In the genomic region with DNA sequence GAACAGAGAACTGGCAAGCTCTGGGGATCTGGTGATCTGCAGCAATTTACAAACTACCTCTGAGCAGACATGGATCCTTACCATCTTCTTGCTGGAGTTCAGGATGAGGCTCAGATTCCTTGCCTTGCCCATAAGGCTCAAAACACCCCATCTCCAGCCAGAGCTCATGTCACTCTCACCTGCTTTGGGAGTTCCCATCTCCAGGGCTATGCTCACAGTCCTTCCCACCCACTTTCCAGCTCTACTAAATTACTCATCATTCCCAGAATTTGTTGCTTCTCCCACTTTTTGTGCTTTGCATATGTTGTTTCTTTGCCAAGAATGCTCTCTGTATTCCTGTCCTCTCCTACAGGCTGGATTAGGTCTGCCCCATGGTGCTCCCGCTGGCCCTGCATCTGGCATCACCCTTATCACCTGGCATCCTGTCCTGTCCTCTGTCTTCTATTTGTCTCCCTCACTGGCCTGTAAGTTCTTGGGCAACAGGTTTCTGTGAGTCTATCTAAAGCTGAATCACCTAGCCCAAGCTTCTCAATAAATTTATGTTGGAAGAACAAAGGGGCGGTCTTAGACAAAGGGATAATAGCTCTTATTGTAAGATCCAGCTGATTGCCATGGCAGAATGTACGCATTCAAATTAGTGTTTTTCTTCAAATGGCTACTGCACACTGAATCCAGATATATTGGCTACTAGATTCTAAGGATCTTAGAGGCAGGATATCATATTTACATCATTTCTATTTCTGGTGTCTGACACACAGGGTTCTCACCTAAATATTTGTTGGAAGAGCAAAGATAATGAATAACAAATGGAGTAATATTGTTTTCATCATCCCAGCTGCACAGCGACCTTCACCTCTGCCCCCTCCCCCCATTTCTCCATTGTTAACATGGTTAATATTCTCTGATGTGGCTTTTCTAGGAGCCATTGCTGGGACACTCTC, we compare ENCODE assay signal across 21 cellular contexts.
"Had no signal": no experiment of that assay in that cellular context is flagged by ENCODE, and none has a peak within 500 bp of the region (broad histone marks: within the 10 kb centered on the region; RNA-seq: fewer than 3 reads in every experiment).

No MANE protein-coding gene starts in this region.

- H3K36me3 Mint-ChIP-seq: activated naive CD8-positive, alpha-beta T cell treated with anti-CD3 and anti-CD28 coated beads for 36 hours; natural killer cell had no signal

- H3K27ac Mint-ChIP-seq: activated naive CD8-positive, alpha-beta T cell treated with anti-CD3 and anti-CD28 coated beads for 36 hours; activated T-helper 1 cell treated with anti-CD3 and anti-CD28 coated beads, Interleukin-12 subunit alpha, Interleukin-12 subunit beta, Interleukin-2, Interleukin-4 antibody, amounts not matched to agents 30 ng/mL and 10 ng/mL and 1 ng/mL, durations not matched to agents 14 hours and 24 hours and 36 hours; natural killer cell had no signal

- H3K79me2 ChIP-seq: hepatocyte had no signal

- H3K9me3 Mint-ChIP-seq: activated naive CD8-positive, alpha-beta T cell treated with anti-CD3 and anti-CD28 coated beads for 36 hours; activated T-helper 1 cell treated with anti-CD3 and anti-CD28 coated beads, Interleukin-12 subunit alpha, Interleukin-12 subunit beta, Interleukin-2, Interleukin-4 antibody, amounts not matched to agents 30 ng/mL and 10 ng/mL and 1 ng/mL, durations not matched to agents 14 hours and 24 hours and 36 hours; natural killer cell had no signal

- H3K9me3 ChIP-seq: body of pancreas, colonic mucosa, left lung, prostate gland, right lobe of liver, upper lobe of left lung had no signal

- H3K4me3 Mint-ChIP-seq: activated naive CD8-positive, alpha-beta T cell treated with anti-CD3 and anti-CD28 coated beads for 36 hours; activated T-helper 1 cell treated with anti-CD3 and anti-CD28 coated beads, Interleukin-12 subunit alpha, Interleukin-12 subunit beta, Interleukin-2, Interleukin-4 antibody, amounts not matched to agents 30 ng/mL and 10 ng/mL and 1 ng/mL, durations not matched to agents 14 hours and 24 hours and 36 hours; natural killer cell had no signal

- H2AFZ ChIP-seq: hepatocyte had no signal

- H3K4me1 ChIP-seq: body of pancreas, colonic mucosa, left lung, right lobe of liver, upper lobe of left lung had no signal

- H3K27me3 ChIP-seq: body of pancreas, colonic mucosa, hepatocyte, left lung, right lobe of liver, upper lobe of left lung had no signal

- H3K4me1 Mint-ChIP-seq: activated naive CD8-positive, alpha-beta T cell treated with anti-CD3 and anti-CD28 coated beads for 36 hours; natural killer cell had no signal

- H3K4me3 ChIP-seq: body of pancreas, colonic mucosa, hepatocyte, left lung, prostate gland, right lobe of liver, smooth muscle cell, upper lobe of left lung had no signal

- ATAC-seq: activated CD4-positive, CD25-positive, alpha-beta regulatory T cell treated with anti-CD3 and anti-CD28 coated beads, Interleukin-2, amount 50 U/mL, for 24 hours; body of pancreas; esophagus mucosa; left lung; natural killer cell; right lobe of liver; stimulated activated naive CD8-positive, alpha-beta T cell treated with anti-CD3 and anti-CD28 coated beads, Interleukin-15, Interleukin-2, amounts not matched to agents 100 U/mL and 50 U/mL, for 24 hours had no signal

- H3K27ac ChIP-seq: body of pancreas, colonic mucosa, hepatocyte, left lung, prostate gland, right lobe of liver, upper lobe of left lung had no signal

- DNase-seq: activated CD4-positive, alpha-beta T cell treated with anti-CD3 and anti-CD28 coated beads, Interleukin-2, amount 50 U/mL, for 1 hour; activated naive CD8-positive, alpha-beta T cell treated with anti-CD3 and anti-CD28 coated beads for 36 hours; amygdala; body of pancreas; central memory CD4-positive, alpha-beta T cell; colonic mucosa; left lung; mesenchymal stem cell; natural killer cell; occipital lobe; right lobe of liver; stimulated activated CD4-positive, alpha-beta T cell treated with anti-CD3 and anti-CD28 coated beads, Interleukin-4, amount 100 ng/mL, for 4 hours; stimulated activated CD8-positive, alpha-beta memory T cell treated with anti-CD3 and anti-CD28 coated beads, Interleukin-4, amount 100 ng/mL, for 48 hours; stimulated activated naive CD8-positive, alpha-beta T cell treated with anti-CD3 and anti-CD28 coated beads, Interleukin-15, Interleukin-2, amounts not matched to agents 100 U/mL and 50 U/mL, for 24 hours; upper lobe of left lung had no signal

- H3K36me3 ChIP-seq: colonic mucosa, left lung, prostate gland, right lobe of liver, upper lobe of left lung had no signal

- H3K4me2 ChIP-seq: hepatocyte, smooth muscle cell had no signal
